ENCODE assay signal across 8 cellular contexts in genomic region chr3:194058189-194058571, GRCh38.
A peak's percentile ranks its signal among the peaks of the same experiment; 100 is the strongest.
DNase-seq lines count a peak whose midpoint lies in the region; ATAC-seq, FAIRE-seq and TF ChIP-seq lines count a peak whose summit lies in the region.

No MANE protein-coding gene starts in this region.

- peak; percentile 57 for ATAC-seq in CD4-positive, alpha-beta T cell (ENCODE audit: poor library complexity)
- ATAC-seq in GM19438 (IDR thresholded peaks at IDR 0.05; ENCODE audit: low read depth, unreplicated experiment): peak; percentile 50
- ATAC-seq in pancreas: peak; percentile 81 to 93 (median 89)

- POLR2A ChIA-PET in CD4-positive, alpha-beta T cell (lab: Charles Lee): no interaction called here

- H3K27me3 ChIP-seq in CD4-positive, alpha-beta T cell (ENCODE audit: control insufficient read depth, insufficient read depth, low read length): peaks cover 10% of the 10 kb centered on the region
- no peaks in the 10 kb centered on the region for H3K27me3 ChIP-seq in pancreas

- H3K27me3 Mint-ChIP-seq in CD4-positive, alpha-beta T cell: peaks cover 16% of the 10 kb centered on the region

- H3K27ac ChIP-seq in CD4-positive, alpha-beta T cell (ENCODE audit: low read depth, low read length): no peak overlapping the region
- H3K27ac ChIP-seq in pancreas: no peak overlapping the region

- no peaks in the 10 kb centered on the region for H3K36me3 ChIP-seq in pancreas

- peaks cover 6% of the 10 kb centered on the region for H3K4me1 Mint-ChIP-seq in CD4-positive, alpha-beta T cell (ENCODE audit: low read depth)

- peaks cover 5 to 16% (median 12%) of the 10 kb centered on the region in 3 donors for H3K4me1 ChIP-seq in pancreas

- DNase-seq in CD4-positive, alpha-beta T cell: peak in 5 of 10 experiments; percentile 5 to 42 (median 9)
- peak; percentile 93 for DNase-seq in NCI-H146 treated with DMSO at 0.1 percent for 48 hours (lab: John Stamatoyannopoulos, UW; ENCODE audit: unreplicated experiment)
- peak; percentile 40 for DNase-seq in activated T-cell treated with anti-CD3 and anti-CD28 coated beads, Interleukin-2, amount 50 U/mL, for 1 hour
- DNase-seq in germinal center (ENCODE audit: low spot score): peak; percentile 57
- peak; percentile 62 to 85 (median 71) for DNase-seq in pancreas
- DNase-seq in NCI-H2081 treated with DMSO at 0.1 percent for 48 hours (lab: John Stamatoyannopoulos, UW): no peak
- DNase-seq in NCI-H446 treated with DMSO at 0.1 percent for 48 hours (lab: John Stamatoyannopoulos, UW): no peak

- TF ChIP-seq CTCF in CD4-positive, alpha-beta T cell (IDR thresholded peaks at IDR 0.05): no peak
- no peak for TF ChIP-seq CTCF in pancreas (IDR thresholded peaks at IDR 0.05)

- WGBS in pancreas, 2 donors: 5 to 9% methylated on average over 24 to 31 of the region's 31 CpGs

- no peaks in the 10 kb centered on the region for H3K36me3 Mint-ChIP-seq in CD4-positive, alpha-beta T cell (ENCODE audit: low read depth)

- no peak overlapping the region for H3K27ac Mint-ChIP-seq in CD4-positive, alpha-beta T cell

- no peak for FAIRE-seq in pancreas (lab: Jason Lieb, UNC)

- H3K4me3 ChIP-seq in pancreas: peak overlapping the region in 2 of 4 donors; percentile 32 to 37

- no peaks in the 10 kb centered on the region for H3K9me3 ChIP-seq in CD4-positive, alpha-beta T cell (ENCODE audit: control insufficient read depth, low read length)
- H3K9me3 ChIP-seq in pancreas: no peaks in the 10 kb centered on the region

- no peaks in the 10 kb centered on the region for H3K9me3 Mint-ChIP-seq in CD4-positive, alpha-beta T cell

- H3K4me3 Mint-ChIP-seq in CD4-positive, alpha-beta T cell: peak overlapping the region; percentile 52

- intact Hi-C loops in CD4-positive, alpha-beta T cell (cut with DNase I, micrococcal nuclease): no loop called here
- intact Hi-C loops in pancreas (cut with DNase I): no loop called here

- CTCF ChIA-PET in CD4-positive, alpha-beta T cell (lab: Charles Lee): no interaction called here

Comparison
In these comparisons a context has a peak if more than half of its experiments do, and no peak if none do; other contexts are left out.
1. DNase-seq: peak in NCI-H146 treated with DMSO at 0.1 percent for 48 hours (single experiment), activated T-cell treated with anti-CD3 and anti-CD28 coated beads, Interleukin-2, amount 50 U/mL, for 1 hour (single experiment), germinal center (single experiment) and pancreas (6 of 6); none in NCI-H2081 treated with DMSO at 0.1 percent for 48 hours (single experiment) and NCI-H446 treated with DMSO at 0.1 percent for 48 hours (single experiment).
2. Peak in every context shown above with its lines, with median percentiles within 50 percentile points of each other: ATAC-seq.